ENCODE assay signal across 19 cellular contexts in genomic region chr5:115313052-115313451, GRCh38. TPM values are rescaled to one million over a fixed set of nuclear protein-coding genes. Genes with fewer than 3 reads are reported as not detected.
DNase-seq lines count a peak whose midpoint lies in the region; ATAC-seq and TF ChIP-seq lines count a peak whose summit lies in the region.
"Had no signal": no experiment of that assay in that cellular context is flagged by ENCODE, and none has a peak within 500 bp of the region (broad histone marks: within the 10 kb centered on the region; RNA-seq: fewer than 3 reads in every experiment).

No MANE protein-coding gene starts in this region.

- H3K4me3 ChIP-seq in BE2C (ENCODE audit: low read depth, low read length), result no peak overlapping the region
- no peak overlapping the region for H3K4me3 ChIP-seq in MM.1S (ENCODE audit: low read length)
- H3K4me3 ChIP-seq: SJSA1 had no signal

- H2AFZ ChIP-seq in H9 (ENCODE audit: low read length) (no peak overlapping the region), MM.1S (ENCODE audit: low read length) (no peak overlapping the region)

- ATAC-seq in HG02571 (IDR thresholded peaks at IDR 0.05; ENCODE audit: unreplicated experiment), result no peak

- H3K4me3 Mint-ChIP-seq in H9 (no peak overlapping the region), chondrocyte (ENCODE audit: unreplicated experiment) (no peak overlapping the region)
- H3K4me3 Mint-ChIP-seq in activated CD4-positive, alpha-beta T cell treated with anti-CD3 and anti-CD28 coated beads, Interleukin-2, amount 10 ng/mL, durations not matched to agents 24 days and 14 days, result no peak overlapping the region
- H3K4me3 Mint-ChIP-seq: CD4-positive, alpha-beta T cell; IgD-negative memory B cell had no signal

- no peak overlapping the region for H3K18ac ChIP-seq in H9 (ENCODE audit: insufficient read length, low read depth, low read length)

- no peak overlapping the region for H4K5ac ChIP-seq in H9 (ENCODE audit: insufficient read length, low read depth, low read length)

- H3K14ac ChIP-seq in H9 (ENCODE audit: insufficient read depth, low read length), result no peak overlapping the region

- no peaks in the 10 kb centered on the region for H3K36me3 Mint-ChIP-seq in H9 (ENCODE audit: insufficient read depth in 1 of 3, low read depth in 3 of 3)
- no peaks in the 10 kb centered on the region for H3K36me3 Mint-ChIP-seq in chondrocyte (ENCODE audit: low read depth)
- no peaks in the 10 kb centered on the region for H3K36me3 Mint-ChIP-seq in activated CD4-positive, alpha-beta T cell treated with anti-CD3 and anti-CD28 coated beads, Interleukin-2, amount 10 ng/mL, durations not matched to agents 24 days and 14 days (ENCODE audit: low read depth)
- H3K36me3 Mint-ChIP-seq: IgD-negative memory B cell had no signal

- no peak overlapping the region for H2BK5ac ChIP-seq in H9 (ENCODE audit: insufficient read length, low read length)

- intact Hi-C loops in activated CD4-positive, alpha-beta T cell treated with anti-CD3 and anti-CD28 coated beads, Interleukin-2, amount 10 ng/mL, durations not matched to agents 24 days and 14 days (cut with micrococcal nuclease), result no loop called here

- H2BK12ac ChIP-seq in H9 (ENCODE audit: insufficient read length, low read depth, low read length), result no peak overlapping the region

- H3K36me3 ChIP-seq in BE2C (no peaks in the 10 kb centered on the region), MM.1S (replicated peaks; ENCODE audit: insufficient read depth, low read length) (no peaks in the 10 kb centered on the region)
- H3K36me3 ChIP-seq: SJSA1 had no signal

- no peak overlapping the region for H3T11ph ChIP-seq in H9 (ENCODE audit: low read length)

- no peak overlapping the region for H4K91ac ChIP-seq in H9 (ENCODE audit: insufficient read length, low read depth, low read length)

- no peak overlapping the region for H2AK5ac ChIP-seq in H9 (ENCODE audit: insufficient read length, low read length)

- H3K56ac ChIP-seq in H9 (ENCODE audit: insufficient read length, low read depth, low read length), result no peak overlapping the region

- H4K20me1 ChIP-seq in H9 (ENCODE audit: control insufficient read depth, insufficient read depth, insufficient read length) (no peaks in the 10 kb centered on the region), MM.1S (ENCODE audit: insufficient read depth, low read length) (no peaks in the 10 kb centered on the region)

- H3K9ac ChIP-seq in H9 (ENCODE audit: extremely low read depth, insufficient read length, low read length) (no peak overlapping the region), MM.1S (ENCODE audit: low read length) (no peak overlapping the region)

- H3K79me2 ChIP-seq in H9 (ENCODE audit: insufficient read depth, low read length) (no peaks in the 10 kb centered on the region), MM.1S (ENCODE audit: low read length) (no peaks in the 10 kb centered on the region)

- no CpG with 5 or more reads among the region's 2 CpGs for WGBS in H9 (ENCODE audit: extremely low coverage, insufficient read length, low lambda C conversion rate)

- H3K4me2 ChIP-seq in H9 (ENCODE audit: insufficient read depth, insufficient read length, low read length) (no peak overlapping the region), MM.1S (ENCODE audit: low read depth, low read length) (no peak overlapping the region)

- no peak overlapping the region for H2BK20ac ChIP-seq in H9 (ENCODE audit: low read depth, low read length, poor library complexity, severe bottlenecking)

- H2BK15ac ChIP-seq in H9 (ENCODE audit: low read depth, low read length), result no peak overlapping the region

- TF ChIP-seq CTCF in BE2C (IDR thresholded peaks at IDR 0.05; ENCODE audit: low read depth, low read length) (0 out of 2 replicates have a peak, but pooled peaks have one; percentile 9), H9 (conservative IDR thresholded peaks at IDR 0.05) (0 out of 3 replicates have a peak, but pooled peaks have one; percentile 20), chondrocyte (IDR thresholded peaks at IDR 0.05) (peak; percentile 10), MM.1S (IDR thresholded peaks at IDR 0.05; ENCODE audit: low read length) (no peak)

- peaks cover 11% of the 10 kb centered on the region for H3K27me3 ChIP-seq in BE2C
- H3K27me3 ChIP-seq in H9 (ENCODE audit: insufficient read depth, low read length), result no peaks in the 10 kb centered on the region
- no peaks in the 10 kb centered on the region for H3K27me3 ChIP-seq in MM.1S (replicated peaks; ENCODE audit: insufficient read depth, low read length)
- H3K27me3 ChIP-seq: SJSA1 had no signal

- H3K79me1 ChIP-seq in H9 (ENCODE audit: insufficient read depth, low read depth, low read length, poor library complexity, severe bottlenecking), result no peaks in the 10 kb centered on the region

- H3K27me3 Mint-ChIP-seq in H9 (ENCODE audit: low read depth) (no peaks in the 10 kb centered on the region), chondrocyte (ENCODE audit: low read depth) (peaks cover 44% of the 10 kb centered on the region)
- peaks cover 50% of the 10 kb centered on the region for H3K27me3 Mint-ChIP-seq in activated CD4-positive, alpha-beta T cell treated with anti-CD3 and anti-CD28 coated beads, Interleukin-2, amount 10 ng/mL, durations not matched to agents 24 days and 14 days
- H3K27me3 Mint-ChIP-seq: IgD-negative memory B cell had no signal

- H3K4me1 Mint-ChIP-seq in H9 (peaks cover 18 to 22% of the 10 kb centered on the region in 2 experiments), chondrocyte (ENCODE audit: low read depth) (no peaks in the 10 kb centered on the region)
- H3K4me1 Mint-ChIP-seq in activated CD4-positive, alpha-beta T cell treated with anti-CD3 and anti-CD28 coated beads, Interleukin-2, amount 10 ng/mL, durations not matched to agents 24 days and 14 days, result no peaks in the 10 kb centered on the region
- H3K4me1 Mint-ChIP-seq: IgD-negative memory B cell had no signal

- H3K4me1 ChIP-seq in BE2C (no peaks in the 10 kb centered on the region), H9 (ENCODE audit: insufficient read depth, low read length) (no peaks in the 10 kb centered on the region; the same call in 1 of the 2 replicates), MM.1S (ENCODE audit: low read length) (no peaks in the 10 kb centered on the region)
- H3K4me1 ChIP-seq: SJSA1 had no signal

- H3K27ac Mint-ChIP-seq in H9 (no peak overlapping the region), chondrocyte (ENCODE audit: unreplicated experiment) (no peak overlapping the region)
- no peak overlapping the region for H3K27ac Mint-ChIP-seq in activated CD4-positive, alpha-beta T cell treated with anti-CD3 and anti-CD28 coated beads, Interleukin-2, amount 10 ng/mL, durations not matched to agents 24 days and 14 days
- H3K27ac Mint-ChIP-seq: CD4-positive, alpha-beta T cell; IgD-negative memory B cell had no signal

- no peaks in the 10 kb centered on the region for H3K23me2 ChIP-seq in H9 (ENCODE audit: insufficient read length, low read depth, low read length, poor library complexity, severe bottlenecking)

- H2BK120ac ChIP-seq in H9 (ENCODE audit: low read depth, low read length, poor library complexity, severe bottlenecking), result no peak overlapping the region

- no peak overlapping the region for H3K27ac ChIP-seq in H9 (ENCODE audit: insufficient read length, low read depth, low read length)
- H3K27ac ChIP-seq in MM.1S (ENCODE audit: low read length), result no peak overlapping the region
- H3K27ac ChIP-seq: SJSA1 had no signal

- no peak for DNase-seq in BE2C
- no peak for DNase-seq in H9
- DNase-seq in RKO (ENCODE audit: low spot score), result peak; percentile 19
- DNase-seq in chondrocyte (ENCODE audit: low spot score), result no peak
- DNase-seq in activated CD4-positive, alpha-beta T cell treated with anti-CD3 and anti-CD28 coated beads, Interleukin-2, amount 10 ng/mL, durations not matched to agents 24 days and 14 days, result no peak
- DNase-seq in MM.1S, result no peak
- no peak for DNase-seq in middle frontal gyrus (ENCODE audit: extremely low spot score, low spot score)
- DNase-seq: CD4-positive, alpha-beta T cell; COR-L47; DND-41; H7; NCI-H1694; NCI-H2081; NCI-H446; NCI-H526; NK-92 treated with Interleukin-12 subunit alpha and Interleukin-12 subunit beta, amount 100 ng/mL, for 24 hours had no signal

- H3K9me3 ChIP-seq in BE2C (no peaks in the 10 kb centered on the region), H9 (ENCODE audit: control insufficient read depth, low read depth, low read length) (no peaks in the 10 kb centered on the region), MM.1S (replicated peaks; ENCODE audit: insufficient read depth, low read length) (no peaks in the 10 kb centered on the region)
- H3K9me3 ChIP-seq: SJSA1 had no signal

- no peak overlapping the region for H3K23ac ChIP-seq in H9 (ENCODE audit: insufficient read length, low read depth, low read length)

- H3K4ac ChIP-seq in H9 (ENCODE audit: low read depth, low read length), result no peak overlapping the region

- H3K9me3 Mint-ChIP-seq in H9 (no peaks in the 10 kb centered on the region), chondrocyte (ENCODE audit: low read depth) (no peaks in the 10 kb centered on the region)
- H3K9me3 Mint-ChIP-seq in activated CD4-positive, alpha-beta T cell treated with anti-CD3 and anti-CD28 coated beads, Interleukin-2, amount 10 ng/mL, durations not matched to agents 24 days and 14 days, result no peaks in the 10 kb centered on the region
- H3K9me3 Mint-ChIP-seq: CD4-positive, alpha-beta T cell; IgD-negative memory B cell had no signal

- H3F3A ChIP-seq in MM.1S (ENCODE audit: insufficient read depth, low read length), result no peaks in the 10 kb centered on the region

- no peak overlapping the region for H4K8ac ChIP-seq in H9 (replicated peaks; ENCODE audit: insufficient read length, low read depth, low read length)

- H3K9me2 ChIP-seq in MM.1S (replicated peaks; ENCODE audit: insufficient read depth, low read length), result no peaks in the 10 kb centered on the region

RNA-seq across cellular contexts. Expression of gene CCDC112, which starts 16.6 kb away (rescaled TPM):
- polyA plus RNA-seq in BE2C (2012; ENCODE audit: insufficient read depth, insufficient read length, low read depth), result 4.0 TPM
- total RNA-seq in H9 (2021) (13.0 and 13.2 TPM in 2 replicates), chondrocyte (6.6 to 10.1 TPM (median 9.2 TPM) in 3 replicates)
- total RNA-seq in activated CD4-positive, alpha-beta T cell treated with anti-CD3 and anti-CD28 coated beads, Interleukin-2, amount 10 ng/mL, durations not matched to agents 24 days and 14 days, result 0.31 and 0.49 TPM in 2 replicates

RNA-seq across cellular contexts. Expression of gene PGGT1B, which starts 50.4 kb away (rescaled TPM):
- 24.5 TPM for polyA plus RNA-seq in BE2C (2012; ENCODE audit: insufficient read depth, insufficient read length, low read depth)
- total RNA-seq in H9 (2021) (56.4 and 59.7 TPM in 2 replicates), chondrocyte (35.6 to 46.2 TPM (median 38.2 TPM) in 3 replicates)
- 37.9 and 42.0 TPM in 2 replicates for total RNA-seq in activated CD4-positive, alpha-beta T cell treated with anti-CD3 and anti-CD28 coated beads, Interleukin-2, amount 10 ng/mL, durations not matched to agents 24 days and 14 days
